Comparison of ENCODE assay signal across 17 cellular contexts in genomic region chr14:73719361-73719760, GRCh38. TPM values are rescaled to one million over a fixed set of nuclear protein-coding genes. Genes with fewer than 3 reads are reported as not detected.
DNase-seq lines count a peak whose midpoint lies in the region; ATAC-seq, FAIRE-seq and TF ChIP-seq lines count a peak whose summit lies in the region.
"Had no signal": no experiment of that assay in that cellular context is flagged by ENCODE, and none has a peak within 500 bp of the region (broad histone marks: within the 10 kb centered on the region; RNA-seq: fewer than 3 reads in every experiment).

No MANE protein-coding gene starts in this region.

- peaks cover 30% of the 10 kb centered on the region for H3K4me1 ChIP-seq in iPS-20b (ENCODE audit: insufficient read depth, low read length)
- peaks cover 6 to 50% (median 26%) of the 10 kb centered on the region in 6 donors for H3K4me1 ChIP-seq in spleen

- H3K27me3 ChIP-seq in iPS-20b (ENCODE audit: insufficient read depth, low read length): peaks cover 5% of the 10 kb centered on the region; the same call in 1 of the 2 replicates
- no peaks in the 10 kb centered on the region for H3K27me3 ChIP-seq in spleen (replicated peaks in 1 of 7)
- H3K27me3 ChIP-seq: BLaER1 treated with 17β-estradiol and CSF1 and Interleukin-3, amounts not matched to agents 10 nM and 100 nM had no signal

- 89 to 95% (median 92%) methylated on average over 13 of the region's 13 CpGs for WGBS in spleen, 5 donors

- H3K4me3 ChIP-seq in iPS-20b (ENCODE audit: low read length): peak overlapping the region; percentile 55; the same call in 1 of the 2 replicates
- H3K4me3 ChIP-seq in spleen: no peak overlapping the region
- H3K4me3 ChIP-seq: BLaER1 treated with 17β-estradiol and CSF1 and Interleukin-3, amounts not matched to agents 10 nM and 100 nM; smooth muscle cell had no signal

- TF ChIP-seq POLR2A in spleen (IDR thresholded peaks at IDR 0.05): no peak

- DNase-seq in HTR-8/SVneo (ENCODE audit: insufficient read length, low spot score) (no peak), T-helper 17 cell (no peak), spleen (no peak), NCI-H146 (lab: John Stamatoyannopoulos, UW) (no peak), SHP77 treated with DMSO at 0.1 percent for 48 hours (lab: John Stamatoyannopoulos, UW) (no peak)
- DNase-seq: activated CD4-positive, CD25-positive, alpha-beta regulatory T cell treated with anti-CD3 and anti-CD28 coated beads, Interleukin-2, amount 50 U/mL, for 72 hours; NCI-H187 treated with DMSO at 0.1 percent for 48 hours; NCI-H524 treated with DMSO at 0.1 percent for 48 hours; SW 1271 had no signal

- H3K9me3 ChIP-seq in T-helper 17 cell (ENCODE audit: control insufficient read depth, low read length, poor library complexity, severe bottlenecking): no peaks in the 10 kb centered on the region
- no peaks in the 10 kb centered on the region for H3K9me3 ChIP-seq in iPS-20b (ENCODE audit: insufficient read depth, low read depth, low read length)
- no peaks in the 10 kb centered on the region for H3K9me3 ChIP-seq in spleen
- H3K9me3 ChIP-seq: BLaER1 treated with 17β-estradiol and CSF1 and Interleukin-3, amounts not matched to agents 10 nM and 100 nM; neutrophil had no signal

- ATAC-seq in T-helper 17 cell (no peak), HG03565 (IDR thresholded peaks at IDR 0.05; ENCODE audit: unreplicated experiment) (no peak)
- ATAC-seq: HCT116, Panc1 had no signal

- no peak for TF ChIP-seq CTCF in spleen (IDR thresholded peaks at IDR 0.05 in 8 of 11, conservative IDR thresholded peaks at IDR 0.05 in 3 of 11)

- H3K36me3 Mint-ChIP-seq in T-helper 17 cell (ENCODE audit: low read depth): peaks cover 2% of the 10 kb centered on the region

- no peaks in the 10 kb centered on the region for H3K27me3 Mint-ChIP-seq in T-helper 17 cell
- H3K27me3 Mint-ChIP-seq: dendritic cell treated with granulocyte-macrophage colony-stimulating factor and Interleukin-4, amounts not matched to agents 40 ng/mL and 50 ng/mL, for 4 days had no signal

- no peak overlapping the region for H3K4me3 Mint-ChIP-seq in T-helper 17 cell
- H3K4me3 Mint-ChIP-seq: dendritic cell treated with granulocyte-macrophage colony-stimulating factor and Interleukin-4, amounts not matched to agents 40 ng/mL and 50 ng/mL, for 4 days had no signal

- intact Hi-C loops in spleen (cut with DNase I; ENCODE audit: low total_unique reads): no loop called here

- FAIRE-seq in HTR-8/SVneo (lab: Jason Lieb, UNC): peak; percentile 51

- H3K9ac ChIP-seq in iPS-20b (ENCODE audit: low read depth, low read length): peak overlapping the region; percentile 57; the same call in 1 of the 2 replicates
- H3K9ac ChIP-seq: BLaER1 treated with 17β-estradiol and CSF1 and Interleukin-3, amounts not matched to agents 10 nM and 100 nM had no signal

- peaks cover 7% of the 10 kb centered on the region for H3K4me1 Mint-ChIP-seq in T-helper 17 cell

- H3K27ac Mint-ChIP-seq in T-helper 17 cell: peak overlapping the region; percentile 90
- H3K27ac Mint-ChIP-seq: dendritic cell treated with granulocyte-macrophage colony-stimulating factor and Interleukin-4, amounts not matched to agents 40 ng/mL and 50 ng/mL, for 4 days had no signal

- H3K36me3 ChIP-seq in iPS-20b (ENCODE audit: insufficient read depth, low read depth, low read length) (peaks cover 17% of the 10 kb centered on the region), spleen (peaks cover 4 to 92% (median 86%) of the 10 kb centered on the region in 6 donors)

- H3K27ac ChIP-seq in iPS-20b (ENCODE audit: low read length) (no peak overlapping the region), spleen (peak overlapping the region in 5 of 8 donors; percentile 45 to 74 (median 62))
- H3K27ac ChIP-seq: BLaER1 treated with 17β-estradiol and CSF1 and Interleukin-3, amounts not matched to agents 10 nM and 100 nM; neutrophil had no signal

RNA-seq across cellular contexts. Expression of gene PNMA1, which starts 5.2 kb away (rescaled TPM):
- total RNA-seq in T-helper 17 cell (10 to 100 TPM; 42.0 to 53.7 TPM), spleen (10 to 100 TPM; 21.1 to 31.8 (median 25.4) TPM)
- 10 to 100 TPM; 13.1 to 19.8 (median 13.8) TPM for polyA plus RNA-seq in spleen
